ENCODE assay signal across 1 cellular context in genomic region chr6:158031445-158032353, GRCh38.
A peak's percentile ranks its signal among the peaks of the same experiment; 100 is the strongest.
TF ChIP-seq lines count a peak whose summit lies in the region.

No MANE protein-coding gene starts in this region.

TF ChIP-seq in K562, 482 proteins besides CTCF, POLR2A, EP300 and RAD21 (continued from another document and continues in another):
- no peak for TF ChIP-seq POLR3G (IDR thresholded peaks at IDR 0.05; ENCODE audit: extremely low read depth, insufficient read length, insufficient replicate concordance)
- peak; percentile 50; the same call in 1 of the 2 replicates for TF ChIP-seq CTBP1 (IDR thresholded peaks at IDR 0.05; ENCODE audit: borderline replicate concordance)
- no peak for TF ChIP-seq ZNF121 (CRISPR knock-in tag; conservative IDR thresholded peaks at IDR 0.05)
- TF ChIP-seq ZFP36 (IDR thresholded peaks at IDR 0.05; ENCODE audit: low read depth, low read length, partially characterized antibody): peak; percentile 12
- no peak for TF ChIP-seq ZNF444 (CRISPR knock-in tag; IDR thresholded peaks at IDR 0.05)
- TF ChIP-seq ZBTB9 (CRISPR knock-in tag; IDR thresholded peaks at IDR 0.05): 0 out of 2 replicates have a peak, but pooled peaks have one; percentile 28
- no peak for TF ChIP-seq PML (IDR thresholded peaks at IDR 0.05; ENCODE audit: low read length)
- TF ChIP-seq KDM1A (IDR thresholded peaks at IDR 0.05): no peak
- TF ChIP-seq TEAD2 (tag; IDR thresholded peaks at IDR 0.05): peak; percentile 61; the same call in 1 of the 2 replicates
- TF ChIP-seq, protein P1, sequence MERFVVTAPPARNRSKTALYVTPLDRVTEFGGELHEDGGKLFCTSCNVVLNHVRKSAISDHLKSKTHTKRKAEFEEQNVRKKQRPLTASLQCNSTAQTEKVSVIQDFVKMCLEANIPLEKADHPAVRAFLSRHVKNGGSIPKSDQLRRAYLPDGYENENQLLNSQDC (CRISPR knock-in tag; IDR thresholded peaks at IDR 0.05): no peak
- TF ChIP-seq, protein P2, sequence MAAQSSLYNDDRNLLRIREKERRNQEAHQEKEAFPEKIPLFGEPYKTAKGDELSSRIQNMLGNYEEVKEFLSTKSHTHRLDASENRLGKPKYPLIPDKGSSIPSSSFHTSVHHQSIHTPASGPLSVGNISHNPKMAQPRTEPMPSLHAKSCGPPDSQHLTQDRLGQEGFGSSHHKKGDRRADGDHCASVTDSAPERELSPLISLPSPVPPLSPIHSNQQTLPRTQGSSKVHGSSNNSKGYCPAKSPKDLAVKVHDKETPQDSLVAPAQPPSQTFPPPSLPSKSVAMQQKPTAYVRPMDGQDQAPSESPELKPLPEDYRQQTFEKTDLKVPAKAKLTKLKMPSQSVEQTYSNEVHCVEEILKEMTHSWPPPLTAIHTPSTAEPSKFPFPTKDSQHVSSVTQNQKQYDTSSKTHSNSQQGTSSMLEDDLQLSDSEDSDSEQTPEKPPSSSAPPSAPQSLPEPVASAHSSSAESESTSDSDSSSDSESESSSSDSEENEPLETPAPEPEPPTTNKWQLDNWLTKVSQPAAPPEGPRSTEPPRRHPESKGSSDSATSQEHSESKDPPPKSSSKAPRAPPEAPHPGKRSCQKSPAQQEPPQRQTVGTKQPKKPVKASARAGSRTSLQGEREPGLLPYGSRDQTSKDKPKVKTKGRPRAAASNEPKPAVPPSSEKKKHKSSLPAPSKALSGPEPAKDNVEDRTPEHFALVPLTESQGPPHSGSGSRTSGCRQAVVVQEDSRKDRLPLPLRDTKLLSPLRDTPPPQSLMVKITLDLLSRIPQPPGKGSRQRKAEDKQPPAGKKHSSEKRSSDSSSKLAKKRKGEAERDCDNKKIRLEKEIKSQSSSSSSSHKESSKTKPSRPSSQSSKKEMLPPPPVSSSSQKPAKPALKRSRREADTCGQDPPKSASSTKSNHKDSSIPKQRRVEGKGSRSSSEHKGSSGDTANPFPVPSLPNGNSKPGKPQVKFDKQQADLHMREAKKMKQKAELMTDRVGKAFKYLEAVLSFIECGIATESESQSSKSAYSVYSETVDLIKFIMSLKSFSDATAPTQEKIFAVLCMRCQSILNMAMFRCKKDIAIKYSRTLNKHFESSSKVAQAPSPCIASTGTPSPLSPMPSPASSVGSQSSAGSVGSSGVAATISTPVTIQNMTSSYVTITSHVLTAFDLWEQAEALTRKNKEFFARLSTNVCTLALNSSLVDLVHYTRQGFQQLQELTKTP (IDR thresholded peaks at IDR 0.05; ENCODE audit: low read depth in 1 of 2, partially characterized antibody in 2 of 2): peak in 1 of 2 experiments; percentile 17
- no peak for TF ChIP-seq SMAD2 (IDR thresholded peaks at IDR 0.05; ENCODE audit: low read depth, low read length)
- TF ChIP-seq, protein P3, sequence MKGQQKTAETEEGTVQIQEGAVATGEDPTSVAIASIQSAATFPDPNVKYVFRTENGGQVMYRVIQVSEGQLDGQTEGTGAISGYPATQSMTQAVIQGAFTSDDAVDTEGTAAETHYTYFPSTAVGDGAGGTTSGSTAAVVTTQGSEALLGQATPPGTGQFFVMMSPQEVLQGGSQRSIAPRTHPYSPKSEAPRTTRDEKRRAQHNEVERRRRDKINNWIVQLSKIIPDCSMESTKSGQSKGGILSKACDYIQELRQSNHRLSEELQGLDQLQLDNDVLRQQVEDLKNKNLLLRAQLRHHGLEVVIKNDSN (CRISPR knock-in tag; IDR thresholded peaks at IDR 0.05): peak; percentile 2; the same call in 1 of the 2 replicates
- no peak for TF ChIP-seq HCFC1 (IDR thresholded peaks at IDR 0.05; ENCODE audit: low read depth, low read length)
- TF ChIP-seq BRD4 (IDR thresholded peaks at IDR 0.05): no peak
- TF ChIP-seq, protein P4, sequence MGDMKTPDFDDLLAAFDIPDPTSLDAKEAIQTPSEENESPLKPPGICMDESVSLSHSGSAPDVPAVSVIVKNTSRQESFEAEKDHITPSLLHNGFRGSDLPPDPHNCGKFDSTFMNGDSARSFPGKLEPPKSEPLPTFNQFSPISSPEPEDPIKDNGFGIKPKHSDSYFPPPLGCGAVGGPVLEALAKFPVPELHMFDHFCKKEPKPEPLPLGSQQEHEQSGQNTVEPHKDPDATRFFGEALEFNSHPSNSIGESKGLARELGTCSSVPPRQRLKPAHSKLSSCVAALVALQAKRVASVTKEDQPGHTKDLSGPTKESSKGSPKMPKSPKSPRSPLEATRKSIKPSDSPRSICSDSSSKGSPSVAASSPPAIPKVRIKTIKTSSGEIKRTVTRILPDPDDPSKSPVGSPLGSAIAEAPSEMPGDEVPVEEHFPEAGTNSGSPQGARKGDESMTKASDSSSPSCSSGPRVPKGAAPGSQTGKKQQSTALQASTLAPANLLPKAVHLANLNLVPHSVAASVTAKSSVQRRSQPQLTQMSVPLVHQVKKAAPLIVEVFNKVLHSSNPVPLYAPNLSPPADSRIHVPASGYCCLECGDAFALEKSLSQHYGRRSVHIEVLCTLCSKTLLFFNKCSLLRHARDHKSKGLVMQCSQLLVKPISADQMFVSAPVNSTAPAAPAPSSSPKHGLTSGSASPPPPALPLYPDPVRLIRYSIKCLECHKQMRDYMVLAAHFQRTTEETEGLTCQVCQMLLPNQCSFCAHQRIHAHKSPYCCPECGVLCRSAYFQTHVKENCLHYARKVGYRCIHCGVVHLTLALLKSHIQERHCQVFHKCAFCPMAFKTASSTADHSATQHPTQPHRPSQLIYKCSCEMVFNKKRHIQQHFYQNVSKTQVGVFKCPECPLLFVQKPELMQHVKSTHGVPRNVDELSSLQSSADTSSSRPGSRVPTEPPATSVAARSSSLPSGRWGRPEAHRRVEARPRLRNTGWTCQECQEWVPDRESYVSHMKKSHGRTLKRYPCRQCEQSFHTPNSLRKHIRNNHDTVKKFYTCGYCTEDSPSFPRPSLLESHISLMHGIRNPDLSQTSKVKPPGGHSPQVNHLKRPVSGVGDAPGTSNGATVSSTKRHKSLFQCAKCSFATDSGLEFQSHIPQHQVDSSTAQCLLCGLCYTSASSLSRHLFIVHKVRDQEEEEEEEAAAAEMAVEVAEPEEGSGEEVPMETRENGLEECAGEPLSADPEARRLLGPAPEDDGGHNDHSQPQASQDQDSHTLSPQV (IDR thresholded peaks at IDR 0.05): peak; percentile 66
- no peak for TF ChIP-seq ZC3H8 (IDR thresholded peaks at IDR 0.05)
- TF ChIP-seq, protein P5, sequence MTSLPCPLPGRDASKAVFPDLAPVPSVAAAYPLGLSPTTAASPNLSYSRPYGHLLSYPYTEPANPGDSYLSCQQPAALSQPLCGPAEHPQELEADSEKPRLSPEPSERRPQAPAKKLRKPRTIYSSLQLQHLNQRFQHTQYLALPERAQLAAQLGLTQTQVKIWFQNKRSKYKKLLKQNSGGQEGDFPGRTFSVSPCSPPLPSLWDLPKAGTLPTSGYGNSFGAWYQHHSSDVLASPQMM (CRISPR knock-in tag; IDR thresholded peaks at IDR 0.05): no peak
- TF ChIP-seq MAFF (IDR thresholded peaks at IDR 0.05; ENCODE audit: low read length): no peak
- peak; percentile 13; the same call in 1 of the 2 replicates for TF ChIP-seq MTA2 (IDR thresholded peaks at IDR 0.05; ENCODE audit: low read depth)
- TF ChIP-seq STAT5B (CRISPR knock-in tag; IDR thresholded peaks at IDR 0.05): no peak
- TF ChIP-seq PURB (CRISPR knock-in tag; IDR thresholded peaks at IDR 0.05; ENCODE audit: low read depth): no peak
- TF ChIP-seq MTA3 (IDR thresholded peaks at IDR 0.05; ENCODE audit: borderline replicate concordance): peak; percentile 75; the same call in 1 of the 2 replicates
- no peak for TF ChIP-seq RBM39 (optimal IDR thresholded peaks at IDR 0.05; ENCODE audit: low read depth, low read length)
- TF ChIP-seq SMARCC2 (IDR thresholded peaks at IDR 0.05; ENCODE audit: low read depth): peak; percentile 50; the same call in 1 of the 2 replicates
- no peak for TF ChIP-seq BCLAF1 (IDR thresholded peaks at IDR 0.05; ENCODE audit: borderline replicate concordance in 1 of 2, control insufficient read depth in 1 of 2, low read depth in 2 of 2, low read length in 1 of 2)
- TF ChIP-seq ZNF707 (CRISPR knock-in tag; conservative IDR thresholded peaks at IDR 0.05): no peak
- no peak for TF ChIP-seq ZZZ3 (IDR thresholded peaks at IDR 0.05)
- TF ChIP-seq MYC (IDR thresholded peaks at IDR 0.05; ENCODE audit: low read depth, low read length): no peak
- no peak for TF ChIP-seq MYC (CRISPR knock-in tag; IDR thresholded peaks at IDR 0.05; ENCODE audit: borderline replicate concordance, low read depth)
- no peak for TF ChIP-seq CBX2 (IDR thresholded peaks at IDR 0.05; ENCODE audit: insufficient read depth, low read length, poor library complexity, severe bottlenecking)
- no peak for TF ChIP-seq KDM2B (CRISPR knock-in tag; IDR thresholded peaks at IDR 0.05)
- TF ChIP-seq PRDM10 (IDR thresholded peaks at IDR 0.05; ENCODE audit: partially characterized antibody): no peak
- TF ChIP-seq POLR2B (IDR thresholded peaks at IDR 0.05; ENCODE audit: low read depth, partially characterized antibody): no peak
- TF ChIP-seq BCL6 (CRISPR knock-in tag; IDR thresholded peaks at IDR 0.05): no peak
- TF ChIP-seq, protein P6, sequence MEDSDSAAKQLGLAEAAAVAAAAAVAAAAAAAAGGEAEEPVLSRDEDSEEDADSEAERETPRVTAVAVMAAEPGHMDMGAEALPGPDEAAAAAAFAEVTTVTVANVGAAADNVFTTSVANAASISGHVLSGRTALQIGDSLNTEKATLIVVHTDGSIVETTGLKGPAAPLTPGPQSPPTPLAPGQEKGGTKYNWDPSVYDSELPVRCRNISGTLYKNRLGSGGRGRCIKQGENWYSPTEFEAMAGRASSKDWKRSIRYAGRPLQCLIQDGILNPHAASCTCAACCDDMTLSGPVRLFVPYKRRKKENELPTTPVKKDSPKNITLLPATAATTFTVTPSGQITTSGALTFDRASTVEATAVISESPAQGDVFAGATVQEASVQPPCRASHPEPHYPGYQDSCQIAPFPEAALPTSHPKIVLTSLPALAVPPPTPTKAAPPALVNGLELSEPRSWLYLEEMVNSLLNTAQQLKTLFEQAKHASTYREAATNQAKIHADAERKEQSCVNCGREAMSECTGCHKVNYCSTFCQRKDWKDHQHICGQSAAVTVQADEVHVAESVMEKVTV (CRISPR knock-in tag; IDR thresholded peaks at IDR 0.05): no peak
- TF ChIP-seq, protein P7, sequence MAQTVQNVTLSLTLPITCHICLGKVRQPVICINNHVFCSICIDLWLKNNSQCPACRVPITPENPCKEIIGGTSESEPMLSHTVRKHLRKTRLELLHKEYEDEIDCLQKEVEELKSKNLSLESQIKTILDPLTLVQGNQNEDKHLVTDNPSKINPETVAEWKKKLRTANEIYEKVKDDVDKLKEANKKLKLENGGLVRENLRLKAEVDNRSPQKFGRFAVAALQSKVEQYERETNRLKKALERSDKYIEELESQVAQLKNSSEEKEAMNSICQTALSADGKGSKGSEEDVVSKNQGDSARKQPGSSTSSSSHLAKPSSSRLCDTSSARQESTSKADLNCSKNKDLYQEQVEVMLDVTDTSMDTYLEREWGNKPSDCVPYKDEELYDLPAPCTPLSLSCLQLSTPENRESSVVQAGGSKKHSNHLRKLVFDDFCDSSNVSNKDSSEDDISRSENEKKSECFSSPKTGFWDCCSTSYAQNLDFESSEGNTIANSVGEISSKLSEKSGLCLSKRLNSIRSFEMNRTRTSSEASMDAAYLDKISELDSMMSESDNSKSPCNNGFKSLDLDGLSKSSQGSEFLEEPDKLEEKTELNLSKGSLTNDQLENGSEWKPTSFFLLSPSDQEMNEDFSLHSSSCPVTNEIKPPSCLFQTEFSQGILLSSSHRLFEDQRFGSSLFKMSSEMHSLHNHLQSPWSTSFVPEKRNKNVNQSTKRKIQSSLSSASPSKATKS (CRISPR knock-in tag; IDR thresholded peaks at IDR 0.05): no peak
- no peak for TF ChIP-seq ZNF197 (CRISPR knock-in tag; IDR thresholded peaks at IDR 0.05; ENCODE audit: low read depth)
